Comparison of ENCODE assay signal across 1 cellular context in the genomic region with DNA sequence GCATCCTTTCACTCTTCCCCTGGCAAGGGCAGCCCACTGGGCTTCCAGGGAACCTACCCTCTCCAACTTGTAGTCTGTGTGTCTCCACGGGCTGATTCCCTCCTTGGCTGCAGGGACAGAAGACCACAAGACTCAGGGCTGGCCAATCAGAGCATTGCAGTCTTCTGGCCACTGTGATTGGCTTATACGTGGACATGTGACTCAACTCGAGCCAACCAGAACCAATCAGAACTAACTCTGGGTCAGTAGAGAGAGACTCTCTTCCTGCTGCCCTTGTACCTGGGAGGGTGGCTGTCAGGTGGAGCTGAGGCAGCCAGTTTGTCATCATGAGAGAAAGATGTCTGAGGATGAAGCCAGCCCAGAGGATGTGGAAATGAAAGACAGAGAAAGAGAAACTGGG.
TF ChIP-seq lines count a peak whose summit lies in the region.

No MANE protein-coding gene starts in this region.

TF ChIP-seq in GM12878, 131 proteins besides CTCF, POLR2A, EP300 and RAD21 (continued from another document):
- TF ChIP-seq KDM1A (IDR thresholded peaks at IDR 0.05; ENCODE audit: borderline replicate concordance) (no peak), WRNIP1 (IDR thresholded peaks at IDR 0.05; ENCODE audit: borderline replicate concordance, low read depth, low read length) (no peak)
TF ChIP-seq in GM12878: peak in this region for 0.
